2 cellular contexts compared by ENCODE assay signal in genomic region chr3:19632099-19633074, GRCh38.
TF ChIP-seq lines count a peak whose summit lies in the region.

No MANE protein-coding gene starts in this region.

TF ChIP-seq in neural cell, 6 proteins besides CTCF, POLR2A, EP300 and RAD21 (continued from another document):
- TF ChIP-seq, protein P1, sequence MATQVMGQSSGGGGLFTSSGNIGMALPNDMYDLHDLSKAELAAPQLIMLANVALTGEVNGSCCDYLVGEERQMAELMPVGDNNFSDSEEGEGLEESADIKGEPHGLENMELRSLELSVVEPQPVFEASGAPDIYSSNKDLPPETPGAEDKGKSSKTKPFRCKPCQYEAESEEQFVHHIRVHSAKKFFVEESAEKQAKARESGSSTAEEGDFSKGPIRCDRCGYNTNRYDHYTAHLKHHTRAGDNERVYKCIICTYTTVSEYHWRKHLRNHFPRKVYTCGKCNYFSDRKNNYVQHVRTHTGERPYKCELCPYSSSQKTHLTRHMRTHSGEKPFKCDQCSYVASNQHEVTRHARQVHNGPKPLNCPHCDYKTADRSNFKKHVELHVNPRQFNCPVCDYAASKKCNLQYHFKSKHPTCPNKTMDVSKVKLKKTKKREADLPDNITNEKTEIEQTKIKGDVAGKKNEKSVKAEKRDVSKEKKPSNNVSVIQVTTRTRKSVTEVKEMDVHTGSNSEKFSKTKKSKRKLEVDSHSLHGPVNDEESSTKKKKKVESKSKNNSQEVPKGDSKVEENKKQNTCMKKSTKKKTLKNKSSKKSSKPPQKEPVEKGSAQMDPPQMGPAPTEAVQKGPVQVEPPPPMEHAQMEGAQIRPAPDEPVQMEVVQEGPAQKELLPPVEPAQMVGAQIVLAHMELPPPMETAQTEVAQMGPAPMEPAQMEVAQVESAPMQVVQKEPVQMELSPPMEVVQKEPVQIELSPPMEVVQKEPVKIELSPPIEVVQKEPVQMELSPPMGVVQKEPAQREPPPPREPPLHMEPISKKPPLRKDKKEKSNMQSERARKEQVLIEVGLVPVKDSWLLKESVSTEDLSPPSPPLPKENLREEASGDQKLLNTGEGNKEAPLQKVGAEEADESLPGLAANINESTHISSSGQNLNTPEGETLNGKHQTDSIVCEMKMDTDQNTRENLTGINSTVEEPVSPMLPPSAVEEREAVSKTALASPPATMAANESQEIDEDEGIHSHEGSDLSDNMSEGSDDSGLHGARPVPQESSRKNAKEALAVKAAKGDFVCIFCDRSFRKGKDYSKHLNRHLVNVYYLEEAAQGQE (IDR thresholded peaks at IDR 0.05; ENCODE audit: borderline replicate concordance) = no peak
- TF ChIP-seq TAF1 (IDR thresholded peaks at IDR 0.05; ENCODE audit: low read depth) (no peak), EZH2 (IDR thresholded peaks at IDR 0.05; ENCODE audit: borderline replicate concordance, insufficient read depth, low read length, poor library complexity, severe bottlenecking) (no peak), SMC3 (conservative IDR thresholded peaks at IDR 0.05; ENCODE audit: poor library complexity) (no peak), POLR2AphosphoS5 (IDR thresholded peaks at IDR 0.05) (no peak)

TF ChIP-seq in SK-N-SH, 30 proteins besides CTCF, POLR2A, EP300 and RAD21 (continued from another document):
- TF ChIP-seq, protein P2, sequence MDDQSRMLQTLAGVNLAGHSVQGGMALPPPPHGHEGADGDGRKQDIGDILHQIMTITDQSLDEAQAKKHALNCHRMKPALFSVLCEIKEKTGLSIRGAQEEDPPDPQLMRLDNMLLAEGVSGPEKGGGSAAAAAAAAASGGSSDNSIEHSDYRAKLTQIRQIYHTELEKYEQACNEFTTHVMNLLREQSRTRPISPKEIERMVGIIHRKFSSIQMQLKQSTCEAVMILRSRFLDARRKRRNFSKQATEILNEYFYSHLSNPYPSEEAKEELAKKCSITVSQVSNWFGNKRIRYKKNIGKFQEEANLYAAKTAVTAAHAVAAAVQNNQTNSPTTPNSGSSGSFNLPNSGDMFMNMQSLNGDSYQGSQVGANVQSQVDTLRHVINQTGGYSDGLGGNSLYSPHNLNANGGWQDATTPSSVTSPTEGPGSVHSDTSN (IDR thresholded peaks at IDR 0.05) = no peak
- TF ChIP-seq MXI1 (IDR thresholded peaks at IDR 0.05; ENCODE audit: low read depth, low read length) = no peak
